In the genomic region with DNA sequence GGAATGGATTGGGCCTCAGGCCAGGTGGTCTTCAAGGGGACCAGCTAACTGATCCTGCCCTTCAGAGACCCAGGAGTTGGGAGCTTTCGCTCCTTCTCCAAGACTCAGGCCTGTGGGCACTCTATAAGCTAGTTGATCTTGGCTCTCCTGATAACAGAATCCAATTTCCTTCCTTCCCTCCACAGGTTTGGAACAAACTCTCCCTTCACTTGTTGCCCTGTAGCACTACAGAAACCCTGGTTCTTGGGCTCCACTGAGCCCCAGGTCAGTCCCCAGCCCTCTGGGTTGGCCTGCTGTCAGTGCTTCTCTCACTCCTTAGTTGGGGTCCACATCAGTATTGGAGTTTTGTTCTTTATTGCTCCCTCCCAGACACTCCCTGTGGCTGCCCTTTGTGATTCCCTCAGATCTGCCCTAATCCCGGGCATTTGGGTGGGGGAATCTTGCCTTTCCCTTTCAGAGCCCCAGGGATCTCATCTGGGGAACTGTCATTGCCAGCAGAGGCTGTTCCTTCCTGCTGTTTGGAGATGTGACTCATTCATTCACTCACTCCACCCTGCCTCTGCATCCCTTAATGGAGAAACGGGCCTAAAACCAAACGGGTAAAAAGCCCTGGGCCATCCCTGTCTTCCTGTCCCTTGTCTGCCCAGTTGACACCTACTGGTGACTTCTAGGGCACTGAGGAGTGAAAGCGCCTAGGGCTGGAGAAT, we compare ENCODE assay signal across 17 cellular contexts. TPM values are rescaled to one million over a fixed set of nuclear protein-coding genes. Genes with fewer than 3 reads are reported as not detected.
DNase-seq lines count a peak whose midpoint lies in the region; ATAC-seq and TF ChIP-seq lines count a peak whose summit lies in the region.
"Had no signal": no experiment of that assay in that cellular context is flagged by ENCODE, and none has a peak within 500 bp of the region (broad histone marks: within the 10 kb centered on the region; RNA-seq: fewer than 3 reads in every experiment).

No MANE protein-coding gene starts in this region.

- TF ChIP-seq CTCF in chondrocyte (IDR thresholded peaks at IDR 0.05) (no peak), tibial artery (IDR thresholded peaks at IDR 0.05) (no peak)

- H3K27ac ChIP-seq in HUES64 (ENCODE audit: low read depth, low read length): 0 out of 2 replicates have a peak overlapping the region, but pooled peaks have one; percentile 8
- H3K27ac ChIP-seq in tibial artery: no peak overlapping the region
- H3K27ac ChIP-seq: right lobe of liver, SK-N-MC had no signal

- peak; percentile 83 for DNase-seq in AG20443 (ENCODE audit: low spot score)
- DNase-seq in chondrocyte (ENCODE audit: low spot score): no peak
- DNase-seq in memory B cell (ENCODE audit: low spot score in 2 of 2): no peak
- no peak for DNase-seq in glomerular visceral epithelial cell (ENCODE audit: extremely low spot score)
- no peak for DNase-seq in cortex of kidney (lab: John Stamatoyannopoulos, UW)
- no peak for DNase-seq in HT-29 (ENCODE audit: low spot score)
- no peak for DNase-seq in tibial artery
- DNase-seq: DMS79; effector memory CD8-positive, alpha-beta T cell; heart right ventricle; left cardiac atrium; natural killer cell; stimulated activated CD4-positive, alpha-beta T cell treated with anti-CD3 and anti-CD28 coated beads, Interleukin-4, amount 100 ng/mL, for 4 hours; stimulated activated naive CD4-positive, alpha-beta T cell had no signal

- H3K4me1 ChIP-seq in HUES64 (ENCODE audit: insufficient read depth, low read length) (peaks cover 12% of the 10 kb centered on the region), tibial artery (peaks cover 0 to 13% (median 11%) of the 10 kb centered on the region in 4 donors)

- H3K9me3 ChIP-seq in HUES64 (ENCODE audit: insufficient read depth, low read depth, low read length): no peaks in the 10 kb centered on the region
- H3K9me3 ChIP-seq in tibial artery: no peaks in the 10 kb centered on the region
- H3K9me3 ChIP-seq: heart right ventricle, right lobe of liver had no signal

- H3K36me3 ChIP-seq in HUES64 (ENCODE audit: insufficient read depth, low read length): peaks cover 68% of the 10 kb centered on the region
- H3K36me3 ChIP-seq in tibial artery: peaks cover 50 to 75% (median 63%) of the 10 kb centered on the region in 3 donors

- no peak overlapping the region for H3K4me3 Mint-ChIP-seq in chondrocyte (ENCODE audit: unreplicated experiment)
- H3K4me3 Mint-ChIP-seq in memory B cell: no peak overlapping the region
- H3K4me3 Mint-ChIP-seq: effector memory CD8-positive, alpha-beta T cell; natural killer cell had no signal

- 81% methylated on average over 5 of the region's 5 CpGs for WGBS in HUES64

- H3K9me3 Mint-ChIP-seq in chondrocyte (ENCODE audit: low read depth) (no peaks in the 10 kb centered on the region), memory B cell (no peaks in the 10 kb centered on the region)
- H3K9me3 Mint-ChIP-seq: effector memory CD8-positive, alpha-beta T cell; natural killer cell had no signal

- intact Hi-C loops in tibial artery (cut with DNase I; ENCODE audit: low total_unique reads): no loop called here

- H3K36me3 Mint-ChIP-seq in chondrocyte (ENCODE audit: low read depth) (peaks cover 44% of the 10 kb centered on the region), memory B cell (peaks cover 41% of the 10 kb centered on the region)

- H3K27me3 ChIP-seq in HUES64 (ENCODE audit: insufficient read depth, low read length) (no peaks in the 10 kb centered on the region), tibial artery (no peaks in the 10 kb centered on the region)
- H3K27me3 ChIP-seq: heart right ventricle, right lobe of liver had no signal

- H3K4me3 ChIP-seq in HUES64 (ENCODE audit: low read length) (no peak overlapping the region), tibial artery (no peak overlapping the region)
- H3K4me3 ChIP-seq: heart right ventricle, right lobe of liver, SK-N-MC had no signal

- H3K27me3 Mint-ChIP-seq in chondrocyte (ENCODE audit: low read depth) (no peaks in the 10 kb centered on the region), memory B cell (no peaks in the 10 kb centered on the region)
- H3K27me3 Mint-ChIP-seq: effector memory CD8-positive, alpha-beta T cell had no signal

- H3K4me1 Mint-ChIP-seq in chondrocyte (ENCODE audit: low read depth) (peaks cover 11% of the 10 kb centered on the region), memory B cell (peaks cover 3% of the 10 kb centered on the region)
- H3K4me1 Mint-ChIP-seq: natural killer cell had no signal

- 0 out of 2 replicates have a peak overlapping the region, but pooled peaks have one; percentile 12 for H3K9ac ChIP-seq in HUES64 (ENCODE audit: low read depth, low read length)

- H3K27ac Mint-ChIP-seq in chondrocyte (ENCODE audit: unreplicated experiment): peak overlapping the region; percentile 62
- peak overlapping the region; percentile 47 for H3K27ac Mint-ChIP-seq in memory B cell

- ATAC-seq in memory B cell (ENCODE audit: low read depth): no peak
- ATAC-seq: effector memory CD8-positive, alpha-beta T cell; natural killer cell; right lobe of liver had no signal

RNA-seq across cellular contexts. Expression of gene GPD1, which starts 4.4 kb away (rescaled TPM):
- polyA plus RNA-seq in HUES64 (2013, experiment 1 of 2): 0.60 TPM
- polyA plus RNA-seq in HUES64 (2013, experiment 2 of 2): 0.19 TPM
- 0.46 TPM in 1 of 3 replicates, not detected in the others for total RNA-seq in chondrocyte
- total RNA-seq in HT-29 (2014; rRNA removed; shearing (Covaris generic)): 8.0 and 9.5 TPM in 2 replicates

RNA-seq across cellular contexts. Expression of gene COX14, which starts 12.6 kb away (rescaled TPM):
- 28.8 TPM for polyA plus RNA-seq in HUES64 (2013, experiment 1 of 2)
- 30.6 TPM for polyA plus RNA-seq in HUES64 (2013, experiment 2 of 2)
- total RNA-seq in chondrocyte: 37.8 to 53.1 TPM (median 44.7 TPM) in 3 replicates
- total RNA-seq in HT-29 (2014; rRNA removed; shearing (Covaris generic)): 85.6 and 98.6 TPM in 2 replicates

RNA-seq across cellular contexts. Expression of gene SMARCD1, which starts 14.3 kb away (rescaled TPM):
- polyA plus RNA-seq in HUES64 (2013, experiment 1 of 2): 134 TPM
- 125 TPM for polyA plus RNA-seq in HUES64 (2013, experiment 2 of 2)
- total RNA-seq in chondrocyte: 50.8 to 55.7 TPM (median 52.0 TPM) in 3 replicates
- total RNA-seq in HT-29 (2014; rRNA removed; shearing (Covaris generic)): 74.8 and 90.4 TPM in 2 replicates

RNA-seq across cellular contexts. Expression of gene ASIC1, which starts 42.1 kb away (rescaled TPM):
- polyA plus RNA-seq in HUES64 (2013, experiment 1 of 2): 3.3 TPM
- 4.5 TPM for polyA plus RNA-seq in HUES64 (2013, experiment 2 of 2)
- 2.5 to 4.4 TPM (median 3.9 TPM) in 3 replicates for total RNA-seq in chondrocyte
- 6.7 and 7.0 TPM in 2 replicates for total RNA-seq in HT-29 (2014; rRNA removed; shearing (Covaris generic))
